Comparison of ENCODE assay signal across 8 cellular contexts in genomic region chr5:126422994-126423788, GRCh38. TPM values are rescaled to one million over a fixed set of nuclear protein-coding genes. Genes with fewer than 3 reads are reported as not detected.
DNase-seq lines count a peak whose midpoint lies in the region; ATAC-seq and TF ChIP-seq lines count a peak whose summit lies in the region.

Gene GRAMD2B, plus strand, starts transcription at chr5:126423409. Its CDS starts 198 bp downstream, at chr5:126423607.

- H3K4ac ChIP-seq in trophoblast cell (ENCODE audit: low read depth, low read length), result no peak within 1 kb of the TSS

- H3K9ac ChIP-seq in SU-DHL-6 (ENCODE audit: low read length), result peak within 1 kb of the TSS; percentile 21; the same call in 1 of the 2 replicates
- peak within 1 kb of the TSS; percentile 89 for H3K9ac ChIP-seq in trophoblast cell (ENCODE audit: low read length)

- no peaks in the 10 kb centered on the region for H4K20me1 ChIP-seq in SU-DHL-6 (ENCODE audit: low read depth, low read length)

- H3K18ac ChIP-seq in trophoblast cell (ENCODE audit: low read length), result no peak within 1 kb of the TSS

- H2BK120ac ChIP-seq in trophoblast cell (ENCODE audit: insufficient read depth, low read length, poor library complexity), result no peak within 1 kb of the TSS

- H3K4me3 ChIP-seq in Jurkat, Clone E6-1 (ENCODE audit: low read length), result peak within 1 kb of the TSS; percentile 68
- H3K4me3 ChIP-seq in SU-DHL-6 (ENCODE audit: insufficient read depth, low read length, poor library complexity, severe bottlenecking), result no peak within 1 kb of the TSS
- H3K4me3 ChIP-seq in heart left ventricle, result peak within 1 kb of the TSS; percentile 55 to 85 (median 72)
- H3K4me3 ChIP-seq in trophoblast cell (ENCODE audit: low read depth, low read length), result peak within 1 kb of the TSS; percentile 86
- H3K4me3 ChIP-seq in tibial nerve, result peak within 1 kb of the TSS; percentile 59 to 72 (median 64)

- no peak within 1 kb of the TSS for H2BK12ac ChIP-seq in trophoblast cell (ENCODE audit: low read length)

- DNase-seq in DMS153 (lab: John Stamatoyannopoulos, UW) (peak; percentile 69), heart left ventricle (peak; percentile 88 to 92 (median 91)), trophoblast cell (peak; percentile 88 to 95), tibial nerve (ENCODE audit: low spot score in 2 of 2) (peak; percentile 73 to 75)
- peak; percentile 45 for DNase-seq in Jurkat, Clone E6-1 (ENCODE audit: low read depth, low spot score)

- H3F3A ChIP-seq in SU-DHL-6 (ENCODE audit: insufficient read depth), result no peaks in the 10 kb centered on the region

- peak within 1 kb of the TSS; percentile 4 for H2BK5ac ChIP-seq in trophoblast cell (ENCODE audit: low read depth, low read length, poor library complexity)

- H3K79me2 ChIP-seq in SU-DHL-6 (ENCODE audit: insufficient read depth, low read length) (no peaks in the 10 kb centered on the region), trophoblast cell (ENCODE audit: control insufficient read depth, insufficient read depth, low read length, poor library complexity) (peaks cover 4% of the 10 kb centered on the region)

- H3K27ac ChIP-seq in SU-DHL-6 (ENCODE audit: low read depth, low read length) (no peak within 1 kb of the TSS), adipose tissue (ENCODE audit: low read depth, low read length) (peak within 1 kb of the TSS; percentile 58), heart left ventricle (peak within 1 kb of the TSS; percentile 79 to 98 (median 94)), trophoblast cell (ENCODE audit: low read depth, low read length) (peak within 1 kb of the TSS; percentile 68), tibial nerve (peak within 1 kb of the TSS; percentile 70 to 95 (median 86))

- peak within 1 kb of the TSS; percentile 69 for H2AFZ ChIP-seq in SU-DHL-6 (ENCODE audit: low read depth, low read length, severe bottlenecking)
- peak within 1 kb of the TSS; percentile 4 for H2AFZ ChIP-seq in trophoblast cell (ENCODE audit: insufficient read depth, low read length, poor library complexity)

- H4K91ac ChIP-seq in trophoblast cell (ENCODE audit: low read depth, low read length), result peak within 1 kb of the TSS; percentile 12

- intact Hi-C loops in heart left ventricle (cut with DNase I), result loop anchor here in 6 of 10 donors (5.0 to 10.0 kb wide), 12 partner anchors 36 to 114 kb away; no protein-coding TSS in a partner anchor

- 0 to 1% (median 0%) methylated on average over 44 of the region's 44 CpGs for WGBS in adipose tissue, 3 donors
- 0% methylated on average over 40 to 44 of the region's 44 CpGs for WGBS in heart left ventricle, 4 donors
- no CpG with 5 or more reads among the region's 44 CpGs for WGBS in trophoblast cell (ENCODE audit: extremely low coverage, insufficient coverage, insufficient read length)
- 1% methylated on average over 44 of the region's 44 CpGs for WGBS in tibial nerve, 2 donors

- peak within 1 kb of the TSS; percentile 0 for H4K8ac ChIP-seq in trophoblast cell (ENCODE audit: low read depth, low read length)

- H3K79me1 ChIP-seq in trophoblast cell (ENCODE audit: low read length), result peaks cover 4% of the 10 kb centered on the region

- H3K27me3 ChIP-seq in SU-DHL-6 (ENCODE audit: low read length), result no peaks in the 10 kb centered on the region
- H3K27me3 ChIP-seq in heart left ventricle, result no peaks in the 10 kb centered on the region
- no peaks in the 10 kb centered on the region for H3K27me3 ChIP-seq in trophoblast cell (ENCODE audit: insufficient read depth, low read length)
- H3K27me3 ChIP-seq in tibial nerve, result no peaks in the 10 kb centered on the region

- peak within 1 kb of the TSS; percentile 1 for H4K12ac ChIP-seq in trophoblast cell (ENCODE audit: low read depth, low read length)

- H3K4me2 ChIP-seq in SU-DHL-6 (ENCODE audit: low read depth, low read length, poor library complexity, severe bottlenecking), result peak within 1 kb of the TSS; percentile 35
- peak within 1 kb of the TSS; percentile 65 for H3K4me2 ChIP-seq in trophoblast cell (ENCODE audit: low read length)

- peak; percentile 11 to 96 for TF ChIP-seq EP300 in tibial nerve (IDR thresholded peaks at IDR 0.05)

- TF ChIP-seq CTCF in SU-DHL-6 (IDR thresholded peaks at IDR 0.05; ENCODE audit: insufficient read depth, low read length, poor library complexity, severe bottlenecking) (no peak), heart left ventricle (IDR thresholded peaks at IDR 0.05) (no peak), tibial nerve (IDR thresholded peaks at IDR 0.05) (peak in 1 of 5 experiments; percentile 20)

- H3K23ac ChIP-seq in trophoblast cell (ENCODE audit: low read length), result no peak within 1 kb of the TSS

- H3K9me3 ChIP-seq in SU-DHL-6 (ENCODE audit: insufficient read depth, low read length) (no peaks in the 10 kb centered on the region), heart left ventricle (no peaks in the 10 kb centered on the region), trophoblast cell (ENCODE audit: insufficient read depth, low read depth, low read length) (no peaks in the 10 kb centered on the region), tibial nerve (no peaks in the 10 kb centered on the region)

- no peak within 1 kb of the TSS for H2AK5ac ChIP-seq in trophoblast cell (ENCODE audit: low read length)

- ATAC-seq in GM21529 (IDR thresholded peaks at IDR 0.05; ENCODE audit: unreplicated experiment) (peak; percentile 88), heart left ventricle (peak; percentile 96 to 99 (median 98))

- H3K36me3 ChIP-seq in SU-DHL-6 (ENCODE audit: low read length) (no peaks in the 10 kb centered on the region), heart left ventricle (peaks cover 0 to 11% (median 0%) of the 10 kb centered on the region in 9 donors), trophoblast cell (ENCODE audit: control insufficient read depth in 1 of 2, insufficient read depth in 2 of 2, low read length in 2 of 2) (peaks cover 0 to 3% of the 10 kb centered on the region in 2 experiments), tibial nerve (no peaks in the 10 kb centered on the region)

- TF ChIP-seq POLR2A in heart left ventricle (IDR thresholded peaks at IDR 0.05), result peak; percentile 71 to 92
- TF ChIP-seq POLR2A in tibial nerve (IDR thresholded peaks at IDR 0.05), result peak; percentile 87 to 92

- no peaks in the 10 kb centered on the region for H3K9me2 ChIP-seq in SU-DHL-6 (replicated peaks; ENCODE audit: insufficient read depth, low read length)

- peaks cover 0 to 35% (median 15%) of the 10 kb centered on the region in 12 donors for H3K4me1 ChIP-seq in heart left ventricle
- peaks cover 0 to 2% of the 10 kb centered on the region in 2 experiments for H3K4me1 ChIP-seq in trophoblast cell (ENCODE audit: control insufficient read depth in 1 of 2, insufficient read depth in 2 of 2, low read length in 2 of 2)
- peaks cover 0 to 40% (median 16%) of the 10 kb centered on the region in 4 donors for H3K4me1 ChIP-seq in tibial nerve

- peak within 1 kb of the TSS; percentile 2 for H3K14ac ChIP-seq in trophoblast cell (ENCODE audit: low read length)

RNA-seq across cellular contexts. Expression of gene GRAMD2B, which starts in this region (rescaled TPM):
- polyA plus RNA-seq in Jurkat, Clone E6-1 (2012; ENCODE audit: insufficient read depth, insufficient read length), result 5.3 TPM
- polyA plus RNA-seq in adipose tissue (10 to 100 TPM in 1 of 3 donors, 1 to 10 TPM in 2; 4.9 to 15.2 (median 5.4) TPM), heart left ventricle (10 to 100 TPM in 1 of 2 donors, 1 to 10 TPM in 1; 7.4 to 19.8 TPM)
- total RNA-seq in heart left ventricle (10 to 100 TPM; 28.2 to 50.4 (median 37.0) TPM), tibial nerve (10 to 100 TPM; 37.7 to 61.5 (median 44.6) TPM)
- polyA plus RNA-seq in trophoblast cell (2013), result 98.6 and 107 TPM in 2 replicates
